In genomic region chr3:29922990-29923746, GRCh38 we compare ENCODE assay signal across 13 cellular contexts.
A peak's percentile ranks its signal among the peaks of the same experiment; 100 is the strongest.
DNase-seq lines count a peak whose midpoint lies in the region; ATAC-seq, FAIRE-seq and TF ChIP-seq lines count a peak whose summit lies in the region.
"Had no signal": no experiment of that assay in that cellular context is flagged by ENCODE, and none has a peak within 500 bp of the region (broad histone marks: within the 10 kb centered on the region; RNA-seq: fewer than 3 reads in every experiment).

No MANE protein-coding gene starts in this region.

- TF ChIP-seq CTCF in AG04450 (IDR thresholded peaks at IDR 0.05; ENCODE audit: low read depth, low read length) (no peak), endothelial cell of umbilical vein (IDR thresholded peaks at IDR 0.05; ENCODE audit: extremely low read depth in 1 of 2, insufficient read depth in 1 of 2, low read depth in 1 of 2, low read length in 2 of 2) (no peak)

- peak; percentile 69 for FAIRE-seq in endothelial cell of umbilical vein (lab: Jason Lieb, UNC)

- no peak overlapping the region for H3K9ac ChIP-seq in endothelial cell of umbilical vein (replicated peaks; ENCODE audit: extremely low read depth, insufficient read depth, low read length)

- H2AFZ ChIP-seq in endothelial cell of umbilical vein (ENCODE audit: low read depth, low read length): peak overlapping the region; percentile 14

- no peaks in the 10 kb centered on the region for H3K27me3 ChIP-seq in AG04450 (ENCODE audit: control insufficient read depth, insufficient read depth, low read length)
- no peaks in the 10 kb centered on the region for H3K27me3 ChIP-seq in endothelial cell of umbilical vein (ENCODE audit: control insufficient read depth in 2 of 2, insufficient read depth in 2 of 2, low read length in 2 of 2)

- no peaks in the 10 kb centered on the region for H3K9me1 ChIP-seq in endothelial cell of umbilical vein (replicated peaks; ENCODE audit: control insufficient read depth, extremely low read depth, insufficient read depth, low read length)

- POLR2A ChIA-PET in AG04450 (lab: Yijun Ruan, JAX) (interaction anchor here (1.0 to 1.2 kb wide), 2 partner anchors 9 to 11 kb away, joined by 3 read pairs; no protein-coding TSS in a partner anchor), endothelial cell of umbilical vein (lab: Charles Lee) (no interaction called here)

- H3K9me3 ChIP-seq in AG04450 (ENCODE audit: control insufficient read depth, insufficient read depth, low read length): no peaks in the 10 kb centered on the region
- H3K9me3 ChIP-seq in endothelial cell of umbilical vein (replicated peaks; ENCODE audit: control insufficient read depth, insufficient read depth, low read length): no peaks in the 10 kb centered on the region

- H3K4me3 ChIP-seq in AG04450 (ENCODE audit: low read depth, low read length): no peak overlapping the region
- H3K4me3 ChIP-seq in endothelial cell of umbilical vein (replicated peaks in 1 of 3; ENCODE audit: insufficient read depth in 1 of 3, low read depth in 1 of 3, low read length in 3 of 3): no peak overlapping the region

- peak; percentile 91 for DNase-seq in AG04450 (ENCODE audit: low read depth, low spot score)
- DNase-seq in M059J (ENCODE audit: low read depth): peak; percentile 81
- peak; percentile 85 for DNase-seq in endothelial cell of umbilical vein (ENCODE audit: low read depth, low spot score)
- DNase-seq in lung microvascular endothelial cell (ENCODE audit: low read depth in 2 of 2): peak; percentile 80 to 81
- DNase-seq in midbrain (lab: John Stamatoyannopoulos, UW): no peak
- DNase-seq: activated naive CD4-positive, alpha-beta T cell treated with anti-CD3 and anti-CD28 coated beads, Interleukin-2, amount 50 U/mL, for 16 hours; C1 segment of cervical spinal cord; NCI-H2081; stimulated activated CD4-positive, alpha-beta T cell treated with anti-CD3 and anti-CD28 coated beads, Interleukin-1b, Interleukin-23, amount 100 ng/mL, for 48 hours; T-helper 9 cell had no signal

- peak overlapping the region; percentile 16 for H3K4me2 ChIP-seq in endothelial cell of umbilical vein (ENCODE audit: insufficient read depth, low read length)

- peak overlapping the region; percentile 25 for H3K27ac ChIP-seq in AG04450 (ENCODE audit: low read depth, low read length)
- H3K27ac ChIP-seq in endothelial cell of umbilical vein (ENCODE audit: insufficient read depth, low read depth, low read length): peak overlapping the region; percentile 34

- CTCF ChIA-PET in AG04450 (lab: Charles Lee) (interaction anchor here (0.6 kb wide), 1 partner anchor 614 kb away, joined by 3 read pairs; no protein-coding TSS in a partner anchor), endothelial cell of umbilical vein (lab: Charles Lee) (interaction anchor here (0.7 to 1.0 kb wide), 3 partner anchors 15 to 89 kb away, joined by 3 to 4 read pairs (median 3); no protein-coding TSS in a partner anchor)

- no peaks in the 10 kb centered on the region for H4K20me1 ChIP-seq in endothelial cell of umbilical vein (replicated peaks; ENCODE audit: control insufficient read depth, extremely low read depth, insufficient read depth, low read length)

- intact Hi-C loops in endothelial cell of umbilical vein (cut with micrococcal nuclease): loop anchor here (1.0 kb wide), 1 partner anchor 229 kb away; no protein-coding TSS in a partner anchor

- H3K79me2 ChIP-seq in endothelial cell of umbilical vein (ENCODE audit: control insufficient read depth, insufficient read depth, low read length): no peaks in the 10 kb centered on the region

- ATAC-seq in HG03095 (IDR thresholded peaks at IDR 0.05; ENCODE audit: unreplicated experiment): no peak
- no peak for ATAC-seq in HG02763 (IDR thresholded peaks at IDR 0.05; ENCODE audit: unreplicated experiment)
- no peak for ATAC-seq in HG03571 (IDR thresholded peaks at IDR 0.05; ENCODE audit: unreplicated experiment)

- no peaks in the 10 kb centered on the region for H3K36me3 ChIP-seq in endothelial cell of umbilical vein (ENCODE audit: control insufficient read depth in 2 of 2, extremely low read depth in 1 of 2, insufficient read depth in 2 of 2, low read length in 2 of 2)

- TF ChIP-seq POLR2A in endothelial cell of umbilical vein (IDR thresholded peaks at IDR 0.05; ENCODE audit: low read depth, low read length): no peak

- dilution Hi-C loops in endothelial cell of umbilical vein (cut with MboI; ENCODE audit: extremely low pct_ligation_motif_present, low sequenced_read_pairs): no loop called here

- peaks cover 15% of the 10 kb centered on the region for H3K4me1 ChIP-seq in endothelial cell of umbilical vein (ENCODE audit: control insufficient read depth, extremely low read depth, insufficient read depth, low read length)

- no TSS peak for BruUV-seq in endothelial cell of umbilical vein (replicated peaks; lab: Mats Ljungman, UMichigan)

TF ChIP-seq in endothelial cell of umbilical vein, 7 proteins besides CTCF, POLR2A, EP300 and RAD21:
- TF ChIP-seq FOS (IDR thresholded peaks at IDR 0.05; ENCODE audit: borderline replicate concordance, insufficient read depth, low read length) (peak; percentile 66), JUN (IDR thresholded peaks at IDR 0.05; ENCODE audit: borderline replicate concordance, insufficient read depth, insufficient read length, low read depth) (peak; percentile 72), EZH2 (IDR thresholded peaks at IDR 0.05; ENCODE audit: borderline replicate concordance, low read depth, low read length, severe bottlenecking) (no peak), GATA2 (IDR thresholded peaks at IDR 0.05; ENCODE audit: insufficient read depth, insufficient read length, low read depth, low read length) (peak; percentile 42), POLR2AphosphoS5 (IDR thresholded peaks at IDR 0.05; ENCODE audit: insufficient read depth, low read depth, low read length) (peak; percentile 61), MYC (IDR thresholded peaks at IDR 0.05; ENCODE audit: low read depth, low read length) (no peak), MAX (IDR thresholded peaks at IDR 0.05; ENCODE audit: insufficient read depth, insufficient read length) (no peak)
